In genomic region chr9:129571298-129572051, GRCh38 we compare ENCODE assay signal across 16 cellular contexts. TPM values are rescaled to one million over a fixed set of nuclear protein-coding genes. Genes with fewer than 3 reads are reported as not detected.
A peak's percentile ranks its signal among the peaks of the same experiment; 100 is the strongest.
DNase-seq lines count a peak whose midpoint lies in the region; ATAC-seq, FAIRE-seq and TF ChIP-seq lines count a peak whose summit lies in the region.
"Had no signal": no experiment of that assay in that cellular context is flagged by ENCODE, and none has a peak within 500 bp of the region (broad histone marks: within the 10 kb centered on the region; RNA-seq: fewer than 3 reads in every experiment).

No MANE protein-coding gene starts in this region.

- H3K27ac Mint-ChIP-seq in Calu3 (ENCODE audit: unreplicated experiment): peak overlapping the region; percentile 50
- H3K27ac Mint-ChIP-seq: stimulated activated naive B cell treated with anti-CD40 and anti-IgM and Interleukin-4, amounts not matched to agents 10 μg/mL and 1 μg/mL and 100 μg/mL, for 72 hours had no signal

- no peak overlapping the region for H3K4me2 ChIP-seq in keratinocyte (ENCODE audit: control insufficient read depth, extremely low read depth, insufficient read depth, low read depth, low read length)

- H3K4me1 ChIP-seq in keratinocyte (ENCODE audit: control insufficient read depth, extremely low read depth, insufficient read depth, low read length) (peaks cover 28% of the 10 kb centered on the region), spleen (peaks cover 0 to 51% (median 35%) of the 10 kb centered on the region in 6 donors), lower lobe of right lung (peaks cover 28% of the 10 kb centered on the region)

- H3K9me3 Mint-ChIP-seq in Calu3 (ENCODE audit: low read depth, unreplicated experiment): peaks cover 3% of the 10 kb centered on the region
- H3K9me3 Mint-ChIP-seq: effector memory CD8-positive, alpha-beta T cell had no signal

- H3K27ac ChIP-seq in SK-N-MC (peak overlapping the region; percentile 88), keratinocyte (ENCODE audit: control insufficient read depth, insufficient read depth, low read length) (peak overlapping the region; percentile 42), spleen (peak overlapping the region in 5 of 8 donors; percentile 45 to 76 (median 53)), lower lobe of right lung (no peak overlapping the region)

- peaks cover 26% of the 10 kb centered on the region for H3K36me3 Mint-ChIP-seq in Calu3 (ENCODE audit: insufficient read depth, unreplicated experiment)

- no peak for TF ChIP-seq POLR2A in spleen (IDR thresholded peaks at IDR 0.05)

- no peaks in the 10 kb centered on the region for H3K9me1 ChIP-seq in keratinocyte (ENCODE audit: control insufficient read depth, extremely low read depth, insufficient read depth, low read length)

- H3K27me3 Mint-ChIP-seq in Calu3 (ENCODE audit: unreplicated experiment): no peaks in the 10 kb centered on the region

- DNase-seq in Calu3 (no peak), SK-N-MC (ENCODE audit: low read depth, low spot score) (no peak), keratinocyte (ENCODE audit: low read depth, low spot score) (no peak), spleen (no peak), NAMALWA (ENCODE audit: low spot score) (no peak), cerebellum (ENCODE audit: low spot score) (no peak), lower lobe of right lung (no peak)
- DNase-seq: activated CD4-positive, alpha-beta T cell treated with anti-CD3 and anti-CD28 coated beads for 4 hours; activated naive CD4-positive, alpha-beta T cell; COR-L47; effector memory CD8-positive, alpha-beta T cell; naive B cell; NCI-H524 treated with DMSO at 0.1 percent for 48 hours; stimulated activated naive B cell treated with anti-CD40 and anti-IgM and Interleukin-4, amounts not matched to agents 10 μg/mL and 1 μg/mL and 100 μg/mL, for 72 hours had no signal

- H4K20me1 ChIP-seq in keratinocyte (ENCODE audit: control insufficient read depth, extremely low read depth, insufficient read depth, low read length): no peaks in the 10 kb centered on the region

- ATAC-seq in HG03432 (IDR thresholded peaks at IDR 0.05; ENCODE audit: unreplicated experiment): no peak
- no peak for ATAC-seq in lower lobe of right lung
- ATAC-seq: effector memory CD8-positive, alpha-beta T cell had no signal

- TF ChIP-seq CTCF in Calu3 (IDR thresholded peaks at IDR 0.05; ENCODE audit: unreplicated experiment) (no peak), keratinocyte (optimal IDR thresholded peaks at IDR 0.05 in 1 of 3, IDR thresholded peaks at IDR 0.05 in 1 of 3, conservative IDR thresholded peaks at IDR 0.05 in 1 of 3; ENCODE audit: extremely low read depth in 1 of 3, insufficient read depth in 2 of 3, low read length in 3 of 3) (no peak), spleen (IDR thresholded peaks at IDR 0.05 in 8 of 11, conservative IDR thresholded peaks at IDR 0.05 in 3 of 11) (no peak), lower lobe of right lung (IDR thresholded peaks at IDR 0.05) (no peak)

- dilution Hi-C loops in keratinocyte (cut with MboI; ENCODE audit: extremely low pct_ligation_motif_present, low sequenced_read_pairs): no loop called here

- H3K36me3 ChIP-seq in SK-N-MC (ENCODE audit: insufficient read depth, low read length) (no peaks in the 10 kb centered on the region), keratinocyte (ENCODE audit: control insufficient read depth in 2 of 2, extremely low read depth in 1 of 2, insufficient read depth in 2 of 2, low read length in 2 of 2) (no peaks in the 10 kb centered on the region), spleen (no peaks in the 10 kb centered on the region), lower lobe of right lung (no peaks in the 10 kb centered on the region)

- H3K4me3 Mint-ChIP-seq in Calu3 (ENCODE audit: low read depth, unreplicated experiment): no peak overlapping the region
- H3K4me3 Mint-ChIP-seq: effector memory CD8-positive, alpha-beta T cell; stimulated activated naive B cell treated with anti-CD40 and anti-IgM and Interleukin-4, amounts not matched to agents 10 μg/mL and 1 μg/mL and 100 μg/mL, for 72 hours had no signal

- H3K4me1 Mint-ChIP-seq in Calu3 (ENCODE audit: low read depth, unreplicated experiment): peaks cover 42% of the 10 kb centered on the region

- no TSS peak for BruUV-seq in Calu3 (replicated peaks; lab: Mats Ljungman, UMichigan)

- no peak for FAIRE-seq in keratinocyte (lab: Jason Lieb, UNC)

- peak overlapping the region; percentile 2 for H2AFZ ChIP-seq in keratinocyte (ENCODE audit: control insufficient read depth, low read length)

- H3K79me2 ChIP-seq in keratinocyte (ENCODE audit: control insufficient read depth, insufficient read depth, low read length): no peaks in the 10 kb centered on the region

- no peak overlapping the region for H3K4me3 ChIP-seq in SK-N-MC
- no peak overlapping the region for H3K4me3 ChIP-seq in keratinocyte (ENCODE audit: control insufficient read depth in 2 of 3, extremely low read depth in 1 of 3, insufficient read depth in 2 of 3, low read depth in 1 of 3, low read length in 3 of 3)
- H3K4me3 ChIP-seq in spleen: no peak overlapping the region
- no peak overlapping the region for H3K4me3 ChIP-seq in lower lobe of right lung

- no peaks in the 10 kb centered on the region for H3K9me3 ChIP-seq in SK-N-MC (ENCODE audit: low read depth, low read length)
- H3K9me3 ChIP-seq in keratinocyte (ENCODE audit: control insufficient read depth, low read depth, low read length): no peaks in the 10 kb centered on the region
- H3K9me3 ChIP-seq in spleen: peaks cover 0 to 5% (median 0%) of the 10 kb centered on the region in 8 donors
- no peaks in the 10 kb centered on the region for H3K9me3 ChIP-seq in lower lobe of right lung

- 69 to 94% (median 81%) methylated on average over 9 to 13 of the region's 13 CpGs for WGBS in spleen, 5 donors

- CTCF ChIA-PET in Calu3 (lab: Charles Lee): interaction anchor here (1.6 kb wide), 1 partner anchor 82 kb away, joined by 4 read pairs; no protein-coding TSS in a partner anchor

- peak overlapping the region; percentile 52 for H3K9ac ChIP-seq in SK-N-MC (ENCODE audit: insufficient read length)
- H3K9ac ChIP-seq in keratinocyte (ENCODE audit: control insufficient read depth, extremely low read depth, insufficient read depth, low read length): no peak overlapping the region

- no peaks in the 10 kb centered on the region for H3K27me3 ChIP-seq in keratinocyte (ENCODE audit: control insufficient read depth, extremely low read depth, insufficient read depth, low read length)
- peaks cover 0 to 41% (median 19%) of the 10 kb centered on the region in 7 donors for H3K27me3 ChIP-seq in spleen (replicated peaks in 1 of 7)
- peaks cover 11% of the 10 kb centered on the region for H3K27me3 ChIP-seq in lower lobe of right lung (ENCODE audit: low read depth)

- intact Hi-C loops in Calu3 (cut with micrococcal nuclease; ENCODE audit: unreplicated experiment): no loop called here
- intact Hi-C loops in spleen (cut with DNase I; ENCODE audit: low total_unique reads): no loop called here
- intact Hi-C loops in lower lobe of right lung (cut with DNase I): no loop called here

RNA-seq across cellular contexts. Expression of gene C9orf50, which starts 49.4 kb away (rescaled TPM):
- not detected in 2 replicates for total RNA-seq in Calu3 (2022)
- not detected in 3 replicates for polyA plus RNA-seq in keratinocyte
- not detected for polyA plus RNA-seq in keratinocyte (2011; ENCODE audit: low read depth)
- not detected in 2 replicates for polyA plus RNA-seq in keratinocyte (2011; cell fraction: cytosol; rRNA removed)
- not detected in 2 replicates for polyA plus RNA-seq in keratinocyte (2011; cell fraction: nucleus; rRNA removed)
- polyA plus RNA-seq in keratinocyte (2012; ENCODE audit: low replicate concordance): not detected in 2 replicates
- not detected in 3 replicates for polyA minus RNA-seq in keratinocyte
- polyA minus RNA-seq in keratinocyte (2011; cell fraction: cytosol; rRNA and poly(A)+ RNA removed): not detected
- polyA minus RNA-seq in keratinocyte (2011; cell fraction: nucleus; rRNA and poly(A)+ RNA removed): not detected in 2 replicates
- total RNA-seq in spleen: under 1 TPM in 1 of 7 donors, not detected in 6; 0.22 TPM
- under 1 TPM; 0.12 to 0.46 (median 0.16) TPM for polyA plus RNA-seq in spleen
- not detected for total RNA-seq in cerebellum
- not detected for total RNA-seq in lower lobe of right lung
- total RNA-seq: H7 had no signal

RNA-seq across cellular contexts. Expression of gene NTMT1, which starts 54.5 kb away (rescaled TPM):
- total RNA-seq in Calu3 (2022) (34.7 and 36.1 TPM in 2 replicates), spleen (10 to 100 TPM; 22.8 to 49.3 (median 35.8) TPM), cerebellum (14.6 TPM), lower lobe of right lung (25.1 TPM)
- polyA plus RNA-seq in keratinocyte (46.0 to 50.2 TPM (median 48.2 TPM) in 3 replicates), spleen (10 to 100 TPM; 24.8 to 50.5 (median 39.1) TPM)
- 24.6 TPM for polyA plus RNA-seq in keratinocyte (2011; ENCODE audit: low read depth)
- polyA plus RNA-seq in keratinocyte (2011; cell fraction: cytosol; rRNA removed): 23.5 and 36.4 TPM in 2 replicates
- polyA plus RNA-seq in keratinocyte (2011; cell fraction: nucleus; rRNA removed): 22.0 and 23.8 TPM in 2 replicates
- 30.8 and 52.5 TPM in 2 replicates for polyA plus RNA-seq in keratinocyte (2012; ENCODE audit: low replicate concordance)
- 20.3 to 35.7 TPM (median 22.6 TPM) in 3 replicates for polyA minus RNA-seq in keratinocyte
- polyA minus RNA-seq in keratinocyte (2011; cell fraction: cytosol; rRNA and poly(A)+ RNA removed): 24.0 TPM
- 7.8 and 9.3 TPM in 2 replicates for polyA minus RNA-seq in keratinocyte (2011; cell fraction: nucleus; rRNA and poly(A)+ RNA removed)
